Comparison of ENCODE assay signal across 22 cellular contexts in the genomic region with DNA sequence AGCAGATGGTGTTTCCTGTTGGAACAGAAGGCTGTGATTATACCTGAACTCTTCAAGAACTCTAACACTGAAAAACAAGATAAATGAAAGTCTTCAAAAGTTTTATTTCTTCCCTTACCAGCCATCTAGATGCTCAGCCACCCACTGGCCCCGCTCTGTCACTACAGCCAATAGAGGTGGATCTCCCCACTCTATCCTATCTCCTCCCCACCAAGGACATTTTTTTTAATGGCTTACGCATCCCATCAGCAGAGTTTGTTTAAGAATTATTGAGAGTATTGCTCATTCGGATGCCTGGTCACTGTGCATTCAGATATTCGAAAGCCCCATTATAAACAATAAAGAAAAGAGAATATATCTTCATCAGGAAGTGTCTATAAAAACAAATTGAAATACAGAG.
DNase-seq lines count a peak whose midpoint lies in the region; ATAC-seq, FAIRE-seq and TF ChIP-seq lines count a peak whose summit lies in the region.
"Had no signal": no experiment of that assay in that cellular context is flagged by ENCODE, and none has a peak within 500 bp of the region (broad histone marks: within the 10 kb centered on the region; RNA-seq: fewer than 3 reads in every experiment).

No MANE protein-coding gene starts in this region.

- DNase-seq in GM23338 (ENCODE audit: low spot score) (peak; percentile 32), OCI-LY7 (ENCODE audit: low spot score) (no peak), fibroblast of villous mesenchyme (ENCODE audit: low read depth) (no peak), UCSD-AML1 (lab: John Stamatoyannopoulos, UW; ENCODE audit: unreplicated experiment) (no peak), GM12892 (ENCODE audit: insufficient read length) (no peak)
- no peak for DNase-seq in activated effector memory CD4-positive, alpha-beta T cell treated with Interleukin-2 at 50 U/mL for 16 hours
- DNase-seq in activated CD4-positive, CD25-positive, alpha-beta regulatory T cell treated with anti-CD3 and anti-CD28 coated beads, Interleukin-2, amount 50 U/mL, for 72 hours: no peak
- DNase-seq: activated CD8-positive, alpha-beta memory T cell treated with anti-CD3 and anti-CD28 coated beads, Interleukin-2, amount 10 ng/mL, durations not matched to agents 7 days and 5 days; CD8-positive, alpha-beta T cell; cortex of kidney; DMS79 treated with DMSO at 0.1 percent for 48 hours; left cardiac atrium; midbrain; NCI-H1092 treated with DMSO at 0.1 percent for 48 hours; NCI-H526; SK-N-SH; spleen; stimulated activated CD8-positive, alpha-beta memory T cell treated with anti-CD3 and anti-CD28 coated beads, Interleukin-4, amount 100 ng/mL, for 48 hours had no signal

- H3K79me2 ChIP-seq in GM23338 (replicated peaks; ENCODE audit: insufficient read depth) (no peaks in the 10 kb centered on the region), OCI-LY7 (ENCODE audit: insufficient read depth, low read depth, low read length) (no peaks in the 10 kb centered on the region)

- POLR2A ChIA-PET in OCI-LY7 (lab: Charles Lee): interaction anchor here (0.7 kb wide), 1 partner anchor 300 kb away, joined by 3 read pairs; no protein-coding TSS in a partner anchor

- no peak overlapping the region for H3K4me2 ChIP-seq in GM23338
- no peak overlapping the region for H3K4me2 ChIP-seq in OCI-LY7 (ENCODE audit: low read length)
- H3K4me2 ChIP-seq: KMS-11, SK-N-SH had no signal

- H3K9me3 Mint-ChIP-seq in GM23338: peaks cover 3% of the 10 kb centered on the region; the same call in 2 of the 3 replicates
- H3K9me3 Mint-ChIP-seq: CD8-positive, alpha-beta T cell had no signal

- no peaks in the 10 kb centered on the region for H3F3A ChIP-seq in GM23338 (replicated peaks; ENCODE audit: low read depth)

- peaks cover 2% of the 10 kb centered on the region for H3K27me3 Mint-ChIP-seq in GM23338 (ENCODE audit: insufficient read depth, low read depth, poor library complexity)
- H3K27me3 Mint-ChIP-seq: activated CD8-positive, alpha-beta memory T cell treated with anti-CD3 and anti-CD28 coated beads, Interleukin-2, amount 10 ng/mL, durations not matched to agents 7 days and 5 days; brain had no signal

- no peak overlapping the region for H3K27ac ChIP-seq in 22Rv1
- no peak overlapping the region for H3K27ac ChIP-seq in GM23338 (ENCODE audit: low read depth)
- no peak overlapping the region for H3K27ac ChIP-seq in OCI-LY7 (ENCODE audit: low read depth, low read length, poor library complexity, severe bottlenecking)
- H3K27ac ChIP-seq: KMS-11 had no signal

- BruUV-seq in OCI-LY7 (replicated peaks; lab: Mats Ljungman, UMichigan): no TSS peak

- H3K9me2 ChIP-seq in GM23338 (ENCODE audit: insufficient read depth) (peaks cover 21% of the 10 kb centered on the region), OCI-LY7 (ENCODE audit: insufficient read depth, low read length) (no peaks in the 10 kb centered on the region)
- H3K9me2 ChIP-seq: SK-N-SH had no signal

- H3K4me1 Mint-ChIP-seq in GM23338: 0 out of 3 replicates have a peak, but pooled peaks cover 2% of the 10 kb centered on the region
- H3K4me1 Mint-ChIP-seq: activated CD8-positive, alpha-beta memory T cell treated with anti-CD3 and anti-CD28 coated beads, Interleukin-2, amount 10 ng/mL, durations not matched to agents 7 days and 5 days had no signal

- ATAC-seq in GM23338: peak; percentile 64; the same call in 2 of the 3 replicates
- ATAC-seq: activated CD8-positive, alpha-beta memory T cell treated with anti-CD3 and anti-CD28 coated beads, Interleukin-2, amount 10 ng/mL, durations not matched to agents 7 days and 5 days; CD8-positive, alpha-beta T cell; left cardiac atrium had no signal

- H3K27me3 ChIP-seq in GM23338 (ENCODE audit: insufficient read depth): no peaks in the 10 kb centered on the region
- H3K27me3 ChIP-seq: spleen had no signal

- H3K4me1 ChIP-seq in GM23338 (ENCODE audit: insufficient read depth) (0 out of 2 replicates have a peak, but pooled peaks cover 8% of the 10 kb centered on the region), OCI-LY7 (ENCODE audit: insufficient read depth, low read length, poor library complexity, severe bottlenecking) (no peaks in the 10 kb centered on the region)
- H3K4me1 ChIP-seq: spleen had no signal

- H3K36me3 ChIP-seq in GM23338 (ENCODE audit: insufficient read depth): no peaks in the 10 kb centered on the region
- no peaks in the 10 kb centered on the region for H3K36me3 ChIP-seq in OCI-LY7 (ENCODE audit: insufficient read depth, low read length)
- H3K36me3 ChIP-seq: spleen had no signal

- intact Hi-C loops in OCI-LY7 (cut with micrococcal nuclease; ENCODE audit: unreplicated experiment): no loop called here

- no peak overlapping the region for H3K4me3 Mint-ChIP-seq in GM23338
- H3K4me3 Mint-ChIP-seq: activated CD8-positive, alpha-beta memory T cell treated with anti-CD3 and anti-CD28 coated beads, Interleukin-2, amount 10 ng/mL, durations not matched to agents 7 days and 5 days; brain; CD8-positive, alpha-beta T cell had no signal

- TF ChIP-seq CTCF in 22Rv1 (IDR thresholded peaks at IDR 0.05): 0 out of 2 replicates have a peak, but pooled peaks have one; percentile 14
- peak; percentile 30 to 54; a peak in 3 of 4 replicates for TF ChIP-seq CTCF in GM23338 (conservative IDR thresholded peaks at IDR 0.05; ENCODE audit: low read depth in 2 of 2)
- 0 out of 2 replicates have a peak, but pooled peaks have one; percentile 25 for TF ChIP-seq CTCF in OCI-LY7 (conservative IDR thresholded peaks at IDR 0.05; ENCODE audit: low read length)
- TF ChIP-seq CTCF in fibroblast of villous mesenchyme (IDR thresholded peaks at IDR 0.05; ENCODE audit: insufficient read depth, low read depth, low read length): peak; percentile 11

- no peaks in the 10 kb centered on the region for H3K9me3 ChIP-seq in OCI-LY7 (ENCODE audit: low read length)
- H3K9me3 ChIP-seq: SK-N-SH, spleen had no signal

- H2AFZ ChIP-seq in GM23338: peak overlapping the region; percentile 48; the same call in 1 of the 2 replicates
- no peak overlapping the region for H2AFZ ChIP-seq in OCI-LY7 (ENCODE audit: low read length)

- H3K27ac Mint-ChIP-seq in GM23338: no peak overlapping the region
- H3K27ac Mint-ChIP-seq: activated CD8-positive, alpha-beta memory T cell treated with anti-CD3 and anti-CD28 coated beads, Interleukin-2, amount 10 ng/mL, durations not matched to agents 7 days and 5 days; brain; CD8-positive, alpha-beta T cell had no signal

- TF ChIP-seq POLR2A in GM12892 (IDR thresholded peaks at IDR 0.05; ENCODE audit: low read depth, low read length): no peak

- H3K4me3 ChIP-seq in GM23338 (no peak overlapping the region), OCI-LY7 (ENCODE audit: low read depth, low read length, poor library complexity, severe bottlenecking) (no peak overlapping the region), fibroblast of villous mesenchyme (ENCODE audit: low read depth, low read length) (no peak overlapping the region)
- H3K4me3 ChIP-seq: spleen had no signal

- FAIRE-seq in GM12892 (lab: Jason Lieb, UNC): no peak
- FAIRE-seq: endothelial cell of umbilical vein had no signal

- H3K36me3 Mint-ChIP-seq in GM23338 (ENCODE audit: low read depth): peaks cover 6% of the 10 kb centered on the region; the same call in 1 of the 3 replicates
- H3K36me3 Mint-ChIP-seq: activated CD8-positive, alpha-beta memory T cell treated with anti-CD3 and anti-CD28 coated beads, Interleukin-2, amount 10 ng/mL, durations not matched to agents 7 days and 5 days; brain; CD8-positive, alpha-beta T cell had no signal

- H4K20me1 ChIP-seq in GM23338 (replicated peaks; ENCODE audit: insufficient read depth) (no peaks in the 10 kb centered on the region), OCI-LY7 (ENCODE audit: insufficient read depth, low read length) (no peaks in the 10 kb centered on the region)

- CTCF ChIA-PET in OCI-LY7 (lab: Charles Lee; ENCODE audit: unreplicated experiment): no interaction called here

TF ChIP-seq in GM23338, 12 proteins besides CTCF, POLR2A, EP300 and RAD21 (continues in another document):
- TF ChIP-seq POLR2AphosphoS5 (IDR thresholded peaks at IDR 0.05; ENCODE audit: low read depth) (no peak), REST (IDR thresholded peaks at IDR 0.05; ENCODE audit: unreplicated experiment) (no peak), EZH2 (IDR thresholded peaks at IDR 0.05; ENCODE audit: low read depth, unreplicated experiment) (no peak), STAT1 (IDR thresholded peaks at IDR 0.05; ENCODE audit: unreplicated experiment) (no peak), ZNF114 (CRISPR knock-in tag; IDR thresholded peaks at IDR 0.05) (no peak), ZNF331 (CRISPR knock-in tag; IDR thresholded peaks at IDR 0.05; ENCODE audit: low read depth) (no peak), JUNB (IDR thresholded peaks at IDR 0.05; ENCODE audit: unreplicated experiment) (no peak), NANOG (IDR thresholded peaks at IDR 0.05; ENCODE audit: borderline replicate concordance) (no peak)
